8 cellular contexts compared by ENCODE assay signal in genomic region chr15:92881838-92882696, GRCh38. TPM values are rescaled to one million over a fixed set of nuclear protein-coding genes. Genes with fewer than 3 reads are reported as not detected.
DNase-seq lines count a peak whose midpoint lies in the region; ATAC-seq and TF ChIP-seq lines count a peak whose summit lies in the region.

No MANE protein-coding gene starts in this region.

- H3K9ac ChIP-seq in BLaER1 (peak overlapping the region; percentile 100), colonic mucosa (ENCODE audit: low read depth in 2 of 2, low read length in 2 of 2) (peak overlapping the region; percentile 45 to 95)

- H3K36me3 ChIP-seq in BLaER1 (peaks cover 12% of the 10 kb centered on the region), colonic mucosa (no peaks in the 10 kb centered on the region)

- intact Hi-C loops in colonic mucosa (cut with DNase I) = loop anchor here (5.0 kb wide), 1 partner anchor 65 kb away; no protein-coding TSS in a partner anchor

- H3K27ac ChIP-seq in BLaER1 = peak overlapping the region; percentile 100
- peak overlapping the region; percentile 96 for H3K27ac ChIP-seq in colonic mucosa
- peak overlapping the region; percentile 99 for H3K27ac ChIP-seq in layer of hippocampus (ENCODE audit: low read depth, low read length)

- no peaks in the 10 kb centered on the region for H3K9me3 ChIP-seq in BLaER1
- no peaks in the 10 kb centered on the region for H3K9me3 ChIP-seq in colonic mucosa

- H3K27me3 ChIP-seq in BLaER1 (no peaks in the 10 kb centered on the region), colonic mucosa (no peaks in the 10 kb centered on the region), layer of hippocampus (ENCODE audit: control insufficient read depth, insufficient read depth, low read length) (no peaks in the 10 kb centered on the region)

- H3K4me1 ChIP-seq in BLaER1 (peaks cover 40% of the 10 kb centered on the region), colonic mucosa (peaks cover 12% of the 10 kb centered on the region)

- DNase-seq in NCI-H524 treated with DMSO at 0.1 percent for 48 hours (lab: John Stamatoyannopoulos, UW) (peak; percentile 99), colonic mucosa (peak; percentile 99)
- DNase-seq in activated CD4-positive, alpha-beta T cell treated with anti-CD3 and anti-CD28 coated beads for 48 hours = peak; percentile 98
- peak; percentile 92 to 98 (median 94) for DNase-seq in stimulated activated CD4-positive, alpha-beta T cell treated with anti-CD3 and anti-CD28 coated beads, Interleukin-1b, Interleukin-23, amount 100 ng/mL, for 24 hours (ENCODE audit: low read depth in 4 of 4, low spot score in 1 of 4)

- peaks cover 42% of the 10 kb centered on the region for H4K20me1 ChIP-seq in BLaER1

- H3K4me2 ChIP-seq in BLaER1 = peak overlapping the region; percentile 85

- H3K4me3 ChIP-seq in BLaER1 (peak overlapping the region; percentile 98), colonic mucosa (peak overlapping the region; percentile 29)

- ATAC-seq in GM19324 (IDR thresholded peaks at IDR 0.05; ENCODE audit: low FRiP score, unreplicated experiment) (peak; percentile 95), HG03460 (IDR thresholded peaks at IDR 0.05; ENCODE audit: unreplicated experiment) (peak; percentile 93)

- no peak for TF ChIP-seq CTCF in colonic mucosa (IDR thresholded peaks at IDR 0.05)

RNA-seq across cellular contexts. Expression of gene CHD2, which starts 18.1 kb away (rescaled TPM):
- 100 to 1,000 TPM in 1 of 2 donors, 10 to 100 TPM in 1; 87.5 to 121 TPM for total RNA-seq in colonic mucosa

Comparison
In these comparisons a context has a peak if more than half of its experiments do, and no peak if none do; other contexts are left out.
1. Peak in every context shown above with its lines: DNase-seq, ATAC-seq, H3K4me3 ChIP-seq and H3K27ac ChIP-seq.